In genomic region chr2:159933727-159934049, GRCh38 we compare ENCODE assay signal across 9 cellular contexts. TPM values are rescaled to one million over a fixed set of nuclear protein-coding genes. Genes with fewer than 3 reads are reported as not detected.
DNase-seq lines count a peak whose midpoint lies in the region; ATAC-seq and TF ChIP-seq lines count a peak whose summit lies in the region.
"Had no signal": no experiment of that assay in that cellular context is flagged by ENCODE, and none has a peak within 500 bp of the region (broad histone marks: within the 10 kb centered on the region; RNA-seq: fewer than 3 reads in every experiment).

No MANE protein-coding gene starts in this region.

- no peaks in the 10 kb centered on the region for H3K36me3 ChIP-seq in sigmoid colon

- no peaks in the 10 kb centered on the region for H3K36me3 Mint-ChIP-seq in memory B cell

- WGBS in sigmoid colon, 2 donors: 36 to 68% methylated on average over 2 of the region's 2 CpGs

- no peak overlapping the region for H3K4me3 ChIP-seq in sigmoid colon

- no peak for TF ChIP-seq EP300 in sigmoid colon (IDR thresholded peaks at IDR 0.05)

- no peaks in the 10 kb centered on the region for H3K27me3 Mint-ChIP-seq in memory B cell

- H3K4me1 ChIP-seq in sigmoid colon: peaks cover 0 to 21% (median 15%) of the 10 kb centered on the region in 4 donors

- H3K9me3 ChIP-seq in sigmoid colon: no peaks in the 10 kb centered on the region

- peak; percentile 67 for DNase-seq in KBM-7
- DNase-seq in memory B cell (ENCODE audit: low spot score in 2 of 2): no peak
- no peak for DNase-seq in effector CD8-positive, alpha-beta T cell (lab: John Stamatoyannopoulos, UW)
- no peak for DNase-seq in glomerular visceral epithelial cell (ENCODE audit: extremely low spot score)
- no peak for DNase-seq in sigmoid colon
- DNase-seq in NCI-H1436 (lab: John Stamatoyannopoulos, UW): no peak
- DNase-seq: NCI-H187 had no signal

- H3K27me3 ChIP-seq in sigmoid colon: no peaks in the 10 kb centered on the region

- H3K4me3 Mint-ChIP-seq in memory B cell: peak overlapping the region; percentile 5

- no peak overlapping the region for H3K27ac ChIP-seq in sigmoid colon

- TF ChIP-seq CTCF in sigmoid colon (IDR thresholded peaks at IDR 0.05): no peak

- peaks cover 1% of the 10 kb centered on the region for H3K9me3 Mint-ChIP-seq in memory B cell

- ATAC-seq in GM18519 (IDR thresholded peaks at IDR 0.05; ENCODE audit: low FRiP score, unreplicated experiment): peak; percentile 79
- peak; percentile 86 for ATAC-seq in HG02610 (IDR thresholded peaks at IDR 0.05; ENCODE audit: unreplicated experiment)
- ATAC-seq in memory B cell (ENCODE audit: low read depth): peak; percentile 68

- peaks cover 14% of the 10 kb centered on the region for H3K4me1 Mint-ChIP-seq in memory B cell

- no peak for TF ChIP-seq POLR2A in sigmoid colon (IDR thresholded peaks at IDR 0.05)

- intact Hi-C loops in sigmoid colon (cut with DNase I): no loop called here

- in situ Hi-C loops in KBM-7 (cut with MboI; ENCODE audit: low pct_unique_long_range_greater_than_20kb, low sequenced_read_pairs): no loop called here

- H3K27ac Mint-ChIP-seq in memory B cell: peak overlapping the region; percentile 30

RNA-seq across cellular contexts. Expression of gene LY75, which starts 29.1 kb away (rescaled TPM):
- 1 to 10 TPM in 3 of 4 donors, under 1 TPM in 1; 0.66 to 1.9 (median 1.3) TPM for total RNA-seq in sigmoid colon
- 10 to 100 TPM in 2 of 3 donors, 1 to 10 TPM in 1; 8.4 to 20.2 (median 13.9) TPM for polyA plus RNA-seq in sigmoid colon
